In genomic region chr18:21194871-21195771, GRCh38 we compare ENCODE assay signal across 9 cellular contexts. TPM values are rescaled to one million over a fixed set of nuclear protein-coding genes. Genes with fewer than 3 reads are reported as not detected.
DNase-seq lines count a peak whose midpoint lies in the region; ATAC-seq and TF ChIP-seq lines count a peak whose summit lies in the region.
"Had no signal": no experiment of that assay in that cellular context is flagged by ENCODE, and none has a peak within 500 bp of the region (broad histone marks: within the 10 kb centered on the region; RNA-seq: fewer than 3 reads in every experiment).

No MANE protein-coding gene starts in this region.

- no CpG with 5 or more reads among the region's 4 CpGs for WGBS in H9 (ENCODE audit: extremely low coverage, insufficient read length, low lambda C conversion rate)
- WGBS in mammary epithelial cell (ENCODE audit: low coverage, missing lambda C conversion rate): 8% methylated on average over 4 of the region's 4 CpGs
- 14 to 19% methylated on average over 4 of the region's 4 CpGs for WGBS in lung, 2 donors

- intact Hi-C loops in CD8-positive, alpha-beta T cell (cut with DNase I, micrococcal nuclease): loop anchor here in 1 of 2 experiments (1.0 to 2.0 kb wide), 3 partner anchors 656 to 1508 kb away; no protein-coding TSS in a partner anchor
- intact Hi-C loops in mammary epithelial cell (cut with micrococcal nuclease): loop anchor here (1.0 to 2.0 kb wide), 3 partner anchors 194 to 406 kb away; no protein-coding TSS in a partner anchor

- H2AFZ ChIP-seq in H9 (ENCODE audit: low read length): peak overlapping the region; percentile 45
- no peak overlapping the region for H2AFZ ChIP-seq in mammary epithelial cell (ENCODE audit: low read depth, low read length)

- no peak overlapping the region for H3K4ac ChIP-seq in H9 (ENCODE audit: low read depth, low read length)

- no peak overlapping the region for H3K27ac Mint-ChIP-seq in CD8-positive, alpha-beta T cell
- no peak overlapping the region for H3K27ac Mint-ChIP-seq in H9
- H3K27ac Mint-ChIP-seq: naive thymus-derived CD8-positive, alpha-beta T cell had no signal

- no peaks in the 10 kb centered on the region for H3K36me3 ChIP-seq in CD8-positive, alpha-beta T cell (ENCODE audit: insufficient read depth, low read length)
- no peaks in the 10 kb centered on the region for H3K36me3 ChIP-seq in mammary epithelial cell (ENCODE audit: insufficient read depth, low read length)
- no peaks in the 10 kb centered on the region for H3K36me3 ChIP-seq in lung (ENCODE audit: control insufficient read depth in 2 of 2, insufficient read depth in 2 of 2, low read length in 2 of 2)

- dilution Hi-C loops in mammary epithelial cell (cut with HindIII; ENCODE audit: low sequenced_read_pairs): loop anchor here (5.0 kb wide), 1 partner anchor 87 kb away; no protein-coding TSS in a partner anchor

- no peaks in the 10 kb centered on the region for H3K9me3 Mint-ChIP-seq in CD8-positive, alpha-beta T cell
- no peaks in the 10 kb centered on the region; a peak in 1 of 5 replicates for H3K9me3 Mint-ChIP-seq in H9
- H3K9me3 Mint-ChIP-seq: naive thymus-derived CD8-positive, alpha-beta T cell had no signal

- in situ Hi-C loops in mammary epithelial cell (cut with MboI; ENCODE audit: low sequenced_read_pairs in 2 of 2): loop anchor here in 1 of 2 donors (5.0 kb wide), 1 partner anchor 252 kb away; no protein-coding TSS in a partner anchor

- no peak overlapping the region for H2BK120ac ChIP-seq in H9 (ENCODE audit: low read depth, low read length, poor library complexity, severe bottlenecking)

- peaks cover 26% of the 10 kb centered on the region for H3K27me3 Mint-ChIP-seq in CD8-positive, alpha-beta T cell (ENCODE audit: low read depth)
- peaks cover 5% of the 10 kb centered on the region for H3K27me3 Mint-ChIP-seq in H9 (ENCODE audit: low read depth)

- no peaks in the 10 kb centered on the region for H3K79me1 ChIP-seq in H9 (ENCODE audit: insufficient read depth, low read depth, low read length, poor library complexity, severe bottlenecking)

- H3K36me3 Mint-ChIP-seq in CD8-positive, alpha-beta T cell: no peaks in the 10 kb centered on the region
- H3K36me3 Mint-ChIP-seq in H9 (ENCODE audit: insufficient read depth in 1 of 3, low read depth in 3 of 3): no peaks in the 10 kb centered on the region
- H3K36me3 Mint-ChIP-seq: naive thymus-derived CD8-positive, alpha-beta T cell had no signal

- H3K79me2 ChIP-seq in H9 (ENCODE audit: insufficient read depth, low read length) (no peaks in the 10 kb centered on the region), mammary epithelial cell (ENCODE audit: insufficient read depth, low read length) (no peaks in the 10 kb centered on the region)

- H3K4me2 ChIP-seq in H9 (ENCODE audit: insufficient read depth, insufficient read length, low read length) (no peak overlapping the region), mammary epithelial cell (ENCODE audit: insufficient read depth, low read depth, low read length) (no peak overlapping the region)

- no peak for ATAC-seq in CD8-positive, alpha-beta T cell
- ATAC-seq in lung (ENCODE audit: insufficient read depth, low FRiP score) (no peak), HG02973 (IDR thresholded peaks at IDR 0.05; ENCODE audit: unreplicated experiment) (no peak), HG02970 (IDR thresholded peaks at IDR 0.05; ENCODE audit: low FRiP score, unreplicated experiment) (no peak), HG03097 (IDR thresholded peaks at IDR 0.05; ENCODE audit: low FRiP score, unreplicated experiment) (no peak)
- ATAC-seq: naive thymus-derived CD8-positive, alpha-beta T cell had no signal

- H3K9ac ChIP-seq in H9 (ENCODE audit: extremely low read depth, insufficient read length, low read length) (no peak overlapping the region), mammary epithelial cell (ENCODE audit: insufficient read depth, low read length) (no peak overlapping the region)

- H3K4me1 Mint-ChIP-seq in CD8-positive, alpha-beta T cell (ENCODE audit: low read depth): no peaks in the 10 kb centered on the region
- H3K4me1 Mint-ChIP-seq in H9: 0 out of 4 replicates have a peak, but pooled peaks cover 0 to 3% of the 10 kb centered on the region in 2 experiments
- H3K4me1 Mint-ChIP-seq: naive thymus-derived CD8-positive, alpha-beta T cell had no signal

- BruUV-seq in mammary epithelial cell (replicated peaks; lab: Mats Ljungman, UMichigan): no TSS peak

- no peaks in the 10 kb centered on the region for H3K23me2 ChIP-seq in H9 (ENCODE audit: insufficient read length, low read depth, low read length, poor library complexity, severe bottlenecking)

- H3K56ac ChIP-seq in H9 (ENCODE audit: insufficient read length, low read depth, low read length): no peak overlapping the region

- H4K5ac ChIP-seq in H9 (ENCODE audit: insufficient read length, low read depth, low read length): no peak overlapping the region

- no peak overlapping the region for H3K4me3 Mint-ChIP-seq in CD8-positive, alpha-beta T cell
- no peak overlapping the region for H3K4me3 Mint-ChIP-seq in H9
- H3K4me3 Mint-ChIP-seq: naive thymus-derived CD8-positive, alpha-beta T cell had no signal

- H2BK12ac ChIP-seq in H9 (ENCODE audit: insufficient read length, low read depth, low read length): no peak overlapping the region

- no peak overlapping the region for H2BK5ac ChIP-seq in H9 (ENCODE audit: insufficient read length, low read length)

- no peak overlapping the region for H3T11ph ChIP-seq in H9 (ENCODE audit: low read length)

- no peak overlapping the region for H3K4me3 ChIP-seq in CD8-positive, alpha-beta T cell (ENCODE audit: low read depth, low read length)
- H3K4me3 ChIP-seq in mammary epithelial cell (replicated peaks in 1 of 3; ENCODE audit: insufficient read depth in 1 of 3, low read depth in 2 of 3, low read length in 3 of 3): no peak overlapping the region
- no peak overlapping the region for H3K4me3 ChIP-seq in lung

- no peak for DNase-seq in CD8-positive, alpha-beta T cell
- DNase-seq in H9 (no peak), NCI-H460 (ENCODE audit: extremely low read depth, low read depth) (peak; percentile 23), mammary epithelial cell (peak; percentile 58), lung (ENCODE audit: low spot score) (no peak)

- H2AK5ac ChIP-seq in H9 (ENCODE audit: insufficient read length, low read length): no peak overlapping the region

- no peaks in the 10 kb centered on the region for H3K9me3 ChIP-seq in CD8-positive, alpha-beta T cell (ENCODE audit: low read length)
- no peaks in the 10 kb centered on the region for H3K9me3 ChIP-seq in H9 (ENCODE audit: control insufficient read depth, low read depth, low read length)
- H3K9me3 ChIP-seq in mammary epithelial cell (replicated peaks; ENCODE audit: insufficient read depth, low read length): no peaks in the 10 kb centered on the region
- H3K9me3 ChIP-seq in lung (ENCODE audit: control insufficient read depth in 2 of 2, insufficient read depth in 1 of 2, low read length in 1 of 2): no peaks in the 10 kb centered on the region

- H3K23ac ChIP-seq in H9 (ENCODE audit: insufficient read length, low read depth, low read length): no peak overlapping the region

- H4K20me1 ChIP-seq in H9 (ENCODE audit: control insufficient read depth, insufficient read depth, insufficient read length) (no peaks in the 10 kb centered on the region), mammary epithelial cell (ENCODE audit: insufficient read depth, low read length) (no peaks in the 10 kb centered on the region)

- H4K91ac ChIP-seq in H9 (ENCODE audit: insufficient read length, low read depth, low read length): no peak overlapping the region

- TF ChIP-seq CTCF in CD8-positive, alpha-beta T cell (IDR thresholded peaks at IDR 0.05): peak; percentile 84
- TF ChIP-seq CTCF in H9 (conservative IDR thresholded peaks at IDR 0.05): peak; percentile 87
- TF ChIP-seq CTCF in mammary epithelial cell (conservative IDR thresholded peaks at IDR 0.05 in 1 of 2, IDR thresholded peaks at IDR 0.05 in 1 of 2; ENCODE audit: extremely low read depth in 1 of 2, insufficient read depth in 1 of 2, low read depth in 1 of 2, low read length in 2 of 2): peak; percentile 63 to 66
- peak; percentile 62 for TF ChIP-seq CTCF in lung (IDR thresholded peaks at IDR 0.05; ENCODE audit: control extremely low read depth, extremely low read depth)

- no peak overlapping the region for H3K14ac ChIP-seq in H9 (ENCODE audit: insufficient read depth, low read length)

- no peak overlapping the region for H2BK15ac ChIP-seq in H9 (ENCODE audit: low read depth, low read length)

- POLR2A ChIA-PET in CD8-positive, alpha-beta T cell (lab: Charles Lee): interaction anchor here (0.5 kb wide), 1 partner anchor 21 kb away, joined by 3 read pairs; no protein-coding TSS in a partner anchor

- H3K27ac ChIP-seq in CD8-positive, alpha-beta T cell (ENCODE audit: low read depth, low read length): no peak overlapping the region
- H3K27ac ChIP-seq in H9 (ENCODE audit: insufficient read length, low read depth, low read length): no peak overlapping the region
- no peak overlapping the region for H3K27ac ChIP-seq in mammary epithelial cell (ENCODE audit: insufficient read depth, low read depth, low read length)
- H3K27ac ChIP-seq in lung (ENCODE audit: low read depth in 1 of 2, low read length in 1 of 2): no peak overlapping the region

- H2BK20ac ChIP-seq in H9 (ENCODE audit: low read depth, low read length, poor library complexity, severe bottlenecking): no peak overlapping the region

- no peak overlapping the region for H4K8ac ChIP-seq in H9 (replicated peaks; ENCODE audit: insufficient read length, low read depth, low read length)

- H3K27me3 ChIP-seq in CD8-positive, alpha-beta T cell (ENCODE audit: insufficient read depth, low read length): no peaks in the 10 kb centered on the region
- H3K27me3 ChIP-seq in H9 (ENCODE audit: insufficient read depth, low read length) (no peaks in the 10 kb centered on the region), mammary epithelial cell (ENCODE audit: insufficient read depth, low read length) (no peaks in the 10 kb centered on the region), lung (ENCODE audit: control insufficient read depth, insufficient read depth) (no peaks in the 10 kb centered on the region)

- CTCF ChIA-PET in CD8-positive, alpha-beta T cell (lab: Charles Lee): interaction anchor here (0.9 to 5.8 kb wide), 16 partner anchors 9 to 767 kb away, joined by 3 to 28 read pairs (median 5); no protein-coding TSS in a partner anchor
- CTCF ChIA-PET in mammary epithelial cell (lab: Charles Lee; ENCODE audit: low non-redundant PET): interaction anchor here (1.0 kb wide), 1 partner anchor 246 kb away, joined by 4 read pairs; no protein-coding TSS in a partner anchor

- H3K18ac ChIP-seq in H9 (ENCODE audit: insufficient read length, low read depth, low read length): no peak overlapping the region

- no peaks in the 10 kb centered on the region for H3K4me1 ChIP-seq in CD8-positive, alpha-beta T cell (ENCODE audit: insufficient read depth, low read length)
- H3K4me1 ChIP-seq in H9 (ENCODE audit: insufficient read depth, low read length): no peaks in the 10 kb centered on the region
- peaks cover 6% of the 10 kb centered on the region for H3K4me1 ChIP-seq in mammary epithelial cell (ENCODE audit: insufficient read depth, low read length)
- no peaks in the 10 kb centered on the region for H3K4me1 ChIP-seq in lung (ENCODE audit: control insufficient read depth in 2 of 2, insufficient read depth in 2 of 2, low read length in 2 of 2)

RNA-seq across cellular contexts. Expression of gene GREB1L, which starts 46.9 kb away (rescaled TPM):
- total RNA-seq in CD8-positive, alpha-beta T cell: not detected
- total RNA-seq in H9 (2021) (2.1 and 2.7 TPM in 2 replicates), mammary epithelial cell (1 to 10 TPM; 1.7 to 2.0 TPM), lung (1 to 10 TPM in 1 of 2 donors, under 1 TPM in 1; 0.28 to 1.2 TPM)
- total RNA-seq in NCI-H460 (2014; rRNA removed; shearing (Covaris generic)): 1.9 and 2.1 TPM in 2 replicates
- polyA plus RNA-seq in NCI-H460 (2014; cell fraction: nucleus; rRNA removed): 1.1 and 1.9 TPM in 2 replicates
- polyA plus RNA-seq in mammary epithelial cell (1.2 TPM), lung (under 1 TPM; 0.08 to 0.55 TPM)
- polyA minus RNA-seq in mammary epithelial cell: 2.7 TPM
- total RNA-seq: naive thymus-derived CD8-positive, alpha-beta T cell had no signal

Comparison
In these comparisons a context has a peak if more than half of its experiments do, and no peak if none do; other contexts are left out.
1. DNase-seq: peak in NCI-H460 (single experiment) and mammary epithelial cell (single experiment); none in CD8-positive, alpha-beta T cell (0 of 7), H9 (single experiment) and lung (single experiment).
2. Peak in every context shown above with its lines, with median percentiles within 50 percentile points of each other: CTCF ChIP-seq.